26 cellular contexts compared by ENCODE assay signal in genomic region chr11:13091373-13091772, GRCh38.
DNase-seq lines count a peak whose midpoint lies in the region; ATAC-seq, FAIRE-seq and TF ChIP-seq lines count a peak whose summit lies in the region.
"Had no signal": no experiment of that assay in that cellular context is flagged by ENCODE, and none has a peak within 500 bp of the region (broad histone marks: within the 10 kb centered on the region; RNA-seq: fewer than 3 reads in every experiment).

No MANE protein-coding gene starts in this region.

- H2AFZ ChIP-seq in GM23248 (peak overlapping the region; percentile 30; the same call in 1 of the 2 replicates), keratinocyte (ENCODE audit: control insufficient read depth, low read length) (peak overlapping the region; percentile 80)

- H3F3A ChIP-seq in GM23248 (ENCODE audit: insufficient read depth), result no peaks in the 10 kb centered on the region

- no peak for TF ChIP-seq POLR2A in GM18505 (IDR thresholded peaks at IDR 0.05; ENCODE audit: borderline replicate concordance, extremely low read depth, insufficient read depth, insufficient read length)

- in situ Hi-C loops in GM23248 (cut with MboI), result no loop called here

- intact Hi-C loops in upper lobe of right lung (cut with DNase I), result no loop called here

- H3K4me2 ChIP-seq in GM23248 (ENCODE audit: unreplicated experiment) (no peak overlapping the region), keratinocyte (ENCODE audit: control insufficient read depth, extremely low read depth, insufficient read depth, low read depth, low read length) (peak overlapping the region; percentile 80)

- dilution Hi-C loops in keratinocyte (cut with MboI; ENCODE audit: extremely low pct_ligation_motif_present, low sequenced_read_pairs), result no loop called here

- peaks cover 16% of the 10 kb centered on the region for H3K27me3 Mint-ChIP-seq in chondrocyte (ENCODE audit: low read depth)
- H3K27me3 Mint-ChIP-seq: memory B cell had no signal

- H3K27me3 ChIP-seq in GM23248 (replicated peaks; ENCODE audit: insufficient read depth), result no peaks in the 10 kb centered on the region
- no peaks in the 10 kb centered on the region for H3K27me3 ChIP-seq in keratinocyte (ENCODE audit: control insufficient read depth, extremely low read depth, insufficient read depth, low read length)
- H3K27me3 ChIP-seq in upper lobe of right lung, result no peaks in the 10 kb centered on the region
- H3K27me3 ChIP-seq: upper lobe of left lung had no signal

- no peak for ATAC-seq in upper lobe of right lung
- ATAC-seq in GM18505 (IDR thresholded peaks at IDR 0.05; ENCODE audit: unreplicated experiment), result no peak
- ATAC-seq: activated CD8-positive, alpha-beta memory T cell treated with anti-CD3 and anti-CD28 coated beads, Interleukin-2, amount 10 ng/mL, durations not matched to agents 7 days and 5 days; naive thymus-derived CD4-positive, alpha-beta T cell had no signal

- H3K9me3 ChIP-seq in GM23248 (ENCODE audit: low read depth) (no peaks in the 10 kb centered on the region), keratinocyte (ENCODE audit: control insufficient read depth, low read depth, low read length) (no peaks in the 10 kb centered on the region), upper lobe of right lung (no peaks in the 10 kb centered on the region)
- H3K9me3 ChIP-seq: HAP-1 had no signal

- TF ChIP-seq CTCF in keratinocyte (optimal IDR thresholded peaks at IDR 0.05 in 1 of 3, IDR thresholded peaks at IDR 0.05 in 1 of 3, conservative IDR thresholded peaks at IDR 0.05 in 1 of 3; ENCODE audit: extremely low read depth in 1 of 3, insufficient read depth in 2 of 3, low read length in 3 of 3) (no peak), chondrocyte (IDR thresholded peaks at IDR 0.05) (no peak), upper lobe of right lung (IDR thresholded peaks at IDR 0.05) (no peak)

- H3K4me1 Mint-ChIP-seq in chondrocyte (ENCODE audit: low read depth), result no peaks in the 10 kb centered on the region
- H3K4me1 Mint-ChIP-seq: activated naive CD8-positive, alpha-beta T cell treated with anti-CD3 and anti-CD28 coated beads, Interleukin-2, amount 10 ng/mL, durations not matched to agents 7 days and 5 days; memory B cell; naive thymus-derived CD4-positive, alpha-beta T cell had no signal

- H3K36me3 ChIP-seq in GM23248 (ENCODE audit: low read depth) (no peaks in the 10 kb centered on the region), keratinocyte (ENCODE audit: control insufficient read depth in 2 of 2, extremely low read depth in 1 of 2, insufficient read depth in 2 of 2, low read length in 2 of 2) (no peaks in the 10 kb centered on the region), upper lobe of right lung (no peaks in the 10 kb centered on the region)
- H3K36me3 ChIP-seq: brain microvascular endothelial cell, HAP-1, upper lobe of left lung had no signal

- peaks cover 5% of the 10 kb centered on the region; the same call in 1 of the 2 replicates for H3K4me1 ChIP-seq in GM23248 (ENCODE audit: insufficient read depth)
- H3K4me1 ChIP-seq in keratinocyte (ENCODE audit: control insufficient read depth, extremely low read depth, insufficient read depth, low read length), result peaks cover 14% of the 10 kb centered on the region
- no peaks in the 10 kb centered on the region for H3K4me1 ChIP-seq in upper lobe of right lung
- H3K4me1 ChIP-seq: HAP-1, upper lobe of left lung had no signal

- H3K9me2 ChIP-seq in GM23248 (ENCODE audit: insufficient read depth), result no peaks in the 10 kb centered on the region

- H4K20me1 ChIP-seq in GM23248 (ENCODE audit: insufficient read depth) (no peaks in the 10 kb centered on the region), keratinocyte (ENCODE audit: control insufficient read depth, extremely low read depth, insufficient read depth, low read length) (no peaks in the 10 kb centered on the region)

- H3K27ac Mint-ChIP-seq in chondrocyte (ENCODE audit: unreplicated experiment), result no peak overlapping the region
- H3K27ac Mint-ChIP-seq: activated CD8-positive, alpha-beta memory T cell treated with anti-CD3 and anti-CD28 coated beads, Interleukin-2, amount 10 ng/mL, durations not matched to agents 7 days and 5 days; activated naive CD8-positive, alpha-beta T cell treated with anti-CD3 and anti-CD28 coated beads, Interleukin-2, amount 10 ng/mL, durations not matched to agents 7 days and 5 days; CD4-positive, alpha-beta T cell; dendritic cell treated with granulocyte-macrophage colony-stimulating factor and Interleukin-4, amounts not matched to agents 40 ng/mL and 50 ng/mL, for 4 days; memory B cell; naive thymus-derived CD4-positive, alpha-beta T cell had no signal

- peaks cover 5% of the 10 kb centered on the region for H3K36me3 Mint-ChIP-seq in chondrocyte (ENCODE audit: low read depth)
- H3K36me3 Mint-ChIP-seq: activated CD8-positive, alpha-beta memory T cell treated with anti-CD3 and anti-CD28 coated beads, Interleukin-2, amount 10 ng/mL, durations not matched to agents 7 days and 5 days; activated naive CD8-positive, alpha-beta T cell treated with anti-CD3 and anti-CD28 coated beads, Interleukin-2, amount 10 ng/mL, durations not matched to agents 7 days and 5 days; memory B cell; naive thymus-derived CD4-positive, alpha-beta T cell had no signal

- peak; percentile 98 for FAIRE-seq in keratinocyte (lab: Jason Lieb, UNC)
- FAIRE-seq: endothelial cell of umbilical vein had no signal

- DNase-seq in GM23248 (peak; percentile 28), MV-4-11 (lab: John Stamatoyannopoulos, UW) (peak; percentile 13), UCSD-AML1 (lab: John Stamatoyannopoulos, UW; ENCODE audit: unreplicated experiment) (peak; percentile 21), keratinocyte (ENCODE audit: low read depth, low spot score) (no peak), chondrocyte (ENCODE audit: low spot score) (no peak), upper lobe of right lung (no peak), NCI-H1694 treated with DMSO at 0.1 percent for 48 hours (lab: John Stamatoyannopoulos, UW) (no peak)
- DNase-seq: activated CD4-positive, alpha-beta T cell treated with anti-CD3 and anti-CD28 coated beads for 4 hours; activated CD8-positive, alpha-beta memory T cell treated with anti-CD3 and anti-CD28 coated beads, Interleukin-2, amount 10 ng/mL, durations not matched to agents 7 days and 5 days; activated naive CD8-positive, alpha-beta T cell treated with anti-CD3 and anti-CD28 coated beads, Interleukin-2, amount 10 ng/mL, durations not matched to agents 7 days and 5 days; brain microvascular endothelial cell; CD4-positive, alpha-beta T cell; hypothalamus; IMR-90; kidney; naive thymus-derived CD4-positive, alpha-beta T cell; NCI-H187 treated with DMSO at 0.1 percent for 48 hours; retina; stimulated activated CD4-positive, alpha-beta T cell treated with anti-CD3 and anti-CD28 coated beads, Interleukin-4, amount 100 ng/mL, for 4 hours; upper lobe of left lung had no signal

- H3K9ac ChIP-seq in GM23248 (no peak overlapping the region), keratinocyte (ENCODE audit: control insufficient read depth, extremely low read depth, insufficient read depth, low read length) (peak overlapping the region; percentile 19)

- no peak overlapping the region for H3K4me3 ChIP-seq in GM23248
- peak overlapping the region in 2 of 3 experiments; percentile 26 to 36 for H3K4me3 ChIP-seq in keratinocyte (ENCODE audit: control insufficient read depth in 2 of 3, extremely low read depth in 1 of 3, insufficient read depth in 2 of 3, low read depth in 1 of 3, low read length in 3 of 3)
- H3K4me3 ChIP-seq in upper lobe of right lung, result no peak overlapping the region
- H3K4me3 ChIP-seq: HAP-1, SK-N-MC, upper lobe of left lung had no signal

- no peak overlapping the region for H3K4me3 Mint-ChIP-seq in chondrocyte (ENCODE audit: unreplicated experiment)
- H3K4me3 Mint-ChIP-seq: activated CD8-positive, alpha-beta memory T cell treated with anti-CD3 and anti-CD28 coated beads, Interleukin-2, amount 10 ng/mL, durations not matched to agents 7 days and 5 days; activated naive CD8-positive, alpha-beta T cell treated with anti-CD3 and anti-CD28 coated beads, Interleukin-2, amount 10 ng/mL, durations not matched to agents 7 days and 5 days; CD4-positive, alpha-beta T cell; dendritic cell treated with granulocyte-macrophage colony-stimulating factor and Interleukin-4, amounts not matched to agents 40 ng/mL and 50 ng/mL, for 4 days; memory B cell; naive thymus-derived CD4-positive, alpha-beta T cell had no signal

- H3K9me3 Mint-ChIP-seq in chondrocyte (ENCODE audit: low read depth), result peaks cover 10% of the 10 kb centered on the region
- H3K9me3 Mint-ChIP-seq: dendritic cell treated with granulocyte-macrophage colony-stimulating factor and Interleukin-4, amounts not matched to agents 40 ng/mL and 50 ng/mL, for 4 days; memory B cell had no signal

- no peaks in the 10 kb centered on the region for H3K9me1 ChIP-seq in keratinocyte (ENCODE audit: control insufficient read depth, extremely low read depth, insufficient read depth, low read length)

- H3K27ac ChIP-seq in GM23248 (no peak overlapping the region), keratinocyte (ENCODE audit: control insufficient read depth, insufficient read depth, low read length) (peak overlapping the region; percentile 68), upper lobe of right lung (no peak overlapping the region)
- H3K27ac ChIP-seq: brain microvascular endothelial cell, SK-N-MC, upper lobe of left lung had no signal

- H3K79me2 ChIP-seq in GM23248 (ENCODE audit: insufficient read depth), result no peaks in the 10 kb centered on the region
- H3K79me2 ChIP-seq in keratinocyte (ENCODE audit: control insufficient read depth, insufficient read depth, low read length), result no peaks in the 10 kb centered on the region

Comparison
In these comparisons a context has a peak if more than half of its experiments do, and no peak if none do; other contexts are left out.
1. DNase-seq: peak in GM23248 (single experiment), MV-4-11 (single experiment) and UCSD-AML1 (single experiment); none in keratinocyte (single experiment), chondrocyte (single experiment), upper lobe of right lung (single experiment) and NCI-H1694 treated with DMSO at 0.1 percent for 48 hours (single experiment).
2. H3K4me3 ChIP-seq: peak in keratinocyte (2 of 3); none in GM23248 (single experiment) and upper lobe of right lung (single experiment).